In genomic region chr5:160486573-160486972, GRCh38 we compare ENCODE assay signal across 9 cellular contexts.
DNase-seq lines count a peak whose midpoint lies in the region; ATAC-seq and TF ChIP-seq lines count a peak whose summit lies in the region.
"Had no signal": no experiment of that assay in that cellular context is flagged by ENCODE, and none has a peak within 500 bp of the region (broad histone marks: within the 10 kb centered on the region; RNA-seq: fewer than 3 reads in every experiment).

No MANE protein-coding gene starts in this region.

- ATAC-seq in HG02885 (IDR thresholded peaks at IDR 0.05; ENCODE audit: poor library complexity, unreplicated experiment), result peak; percentile 71

- DNase-seq in activated gamma-delta T cell treated with Interleukin-2 at 50 U/mL for 16 hours, result peak; percentile 40
- DNase-seq in activated gamma-delta T cell (lab: John Stamatoyannopoulos, UW), result no peak
- DNase-seq in activated CD4-positive, CD25-positive, alpha-beta regulatory T cell (lab: John Stamatoyannopoulos, UW), result peak; percentile 11 to 60 (median 42)
- DNase-seq in stimulated activated CD8-positive, alpha-beta memory T cell treated with anti-CD3 and anti-CD28 coated beads, Interleukin-7, amount 100 ng/mL, for 4 hours (ENCODE audit: low read depth in 2 of 2), result peak; percentile 28 to 37
- DNase-seq in central memory CD4-positive, alpha-beta T cell, result no peak
- DNase-seq in ovary, result no peak
- no peak for DNase-seq in GOT3 (lab: John Stamatoyannopoulos, UW)
- DNase-seq: naive B cell had no signal

- no peaks in the 10 kb centered on the region for H3K27me3 ChIP-seq in ovary

- TF ChIP-seq POLR2A in ovary (IDR thresholded peaks at IDR 0.05), result no peak

- intact Hi-C loops in ovary (cut with DNase I), result no loop called here

- H3K36me3 ChIP-seq in ovary, result no peaks in the 10 kb centered on the region

- H3K27ac ChIP-seq in ovary, result no peak overlapping the region

- no peak overlapping the region for H3K4me3 ChIP-seq in ovary

- TF ChIP-seq CTCF in ovary (IDR thresholded peaks at IDR 0.05), result no peak

- no peak for TF ChIP-seq EP300 in ovary (IDR thresholded peaks at IDR 0.05)

- no peaks in the 10 kb centered on the region for H3K9me3 ChIP-seq in ovary

- 85 to 89% (median 86%) methylated on average over 7 of the region's 7 CpGs for WGBS in ovary, 3 donors

- H3K4me1 ChIP-seq in ovary (ENCODE audit: insufficient read depth), result no peaks in the 10 kb centered on the region

Comparison
In these comparisons a context has a peak if more than half of its experiments do, and no peak if none do; other contexts are left out.
1. DNase-seq: peak in activated gamma-delta T cell treated with Interleukin-2 at 50 U/mL for 16 hours (single experiment), activated CD4-positive, CD25-positive, alpha-beta regulatory T cell (4 of 4) and stimulated activated CD8-positive, alpha-beta memory T cell treated with anti-CD3 and anti-CD28 coated beads, Interleukin-7, amount 100 ng/mL, for 4 hours (2 of 2); none in activated gamma-delta T cell (single experiment), central memory CD4-positive, alpha-beta T cell (single experiment), ovary (0 of 5) and GOT3 (single experiment).